Comparison of ENCODE assay signal across 30 cellular contexts in the genomic region with DNA sequence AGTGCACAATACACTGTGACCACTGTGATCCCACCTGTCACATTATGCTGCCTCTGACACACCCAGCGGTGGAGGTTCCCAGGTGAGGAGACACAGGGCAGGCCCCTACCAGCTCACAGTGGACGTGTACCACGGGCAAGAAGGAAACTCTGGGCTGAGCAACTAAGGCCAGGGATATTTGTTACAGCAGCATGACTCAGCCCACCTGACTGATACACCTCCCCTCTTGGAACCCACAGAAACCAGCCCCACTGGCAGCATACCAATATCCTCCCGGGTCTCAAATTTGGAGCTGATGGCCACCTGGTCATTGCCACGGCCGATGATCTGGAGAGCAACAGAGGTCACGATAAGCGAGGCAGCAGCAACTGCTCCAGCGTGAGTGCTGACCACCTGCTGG. TPM values are rescaled to one million over a fixed set of nuclear protein-coding genes. Genes with fewer than 3 reads are reported as not detected.
"Had no signal": no experiment of that assay in that cellular context is flagged by ENCODE, and none has a peak within 500 bp of the region (broad histone marks: within the 10 kb centered on the region; RNA-seq: fewer than 3 reads in every experiment).

No MANE protein-coding gene starts in this region.

- H3K4me3 Mint-ChIP-seq: activated naive CD4-positive, alpha-beta T cell treated with anti-CD3 and anti-CD28 coated beads, Interleukin-2, amount 50 U/mL, for 24 hours; dendritic cell treated with granulocyte-macrophage colony-stimulating factor and Interleukin-4, amounts not matched to agents 40 ng/mL and 50 ng/mL, for 4 days; memory B cell; natural killer cell treated with Interleukin-12 subunit alpha and Interleukin-12 subunit beta and Interleukin-15 and Interleukin-18, amount 100 ng/mL, for 72 hours had no signal

- H3K27ac Mint-ChIP-seq: activated naive CD4-positive, alpha-beta T cell treated with anti-CD3 and anti-CD28 coated beads, Interleukin-2, amount 50 U/mL, for 24 hours; dendritic cell treated with granulocyte-macrophage colony-stimulating factor and Interleukin-4, amounts not matched to agents 40 ng/mL and 50 ng/mL, for 4 days; memory B cell; natural killer cell treated with Interleukin-12 subunit alpha and Interleukin-12 subunit beta and Interleukin-15 and Interleukin-18, amount 100 ng/mL, for 72 hours had no signal

- H3K9me3 Mint-ChIP-seq: activated naive CD4-positive, alpha-beta T cell treated with anti-CD3 and anti-CD28 coated beads, Interleukin-2, amount 50 U/mL, for 24 hours; dendritic cell treated with granulocyte-macrophage colony-stimulating factor and Interleukin-4, amounts not matched to agents 40 ng/mL and 50 ng/mL, for 4 days; memory B cell; natural killer cell treated with Interleukin-12 subunit alpha and Interleukin-12 subunit beta and Interleukin-15 and Interleukin-18, amount 100 ng/mL, for 72 hours had no signal

- ATAC-seq: body of pancreas; heart right ventricle; left colon; natural killer cell treated with Interleukin-12 subunit alpha and Interleukin-12 subunit beta and Interleukin-15 and Interleukin-18, amount 100 ng/mL, for 72 hours; pancreas; psoas muscle; stimulated activated naive CD8-positive, alpha-beta T cell treated with anti-CD3 and anti-CD28 coated beads, Interleukin-15, Interleukin-2, amounts not matched to agents 100 U/mL and 50 U/mL, for 24 hours; upper lobe of right lung had no signal

- H3K36me3 Mint-ChIP-seq: natural killer cell treated with Interleukin-12 subunit alpha and Interleukin-12 subunit beta and Interleukin-15 and Interleukin-18, amount 100 ng/mL, for 72 hours had no signal

- DNase-seq: activated CD4-positive, alpha-beta T cell treated with anti-CD3 and anti-CD28 coated beads for 1 hour; activated CD4-positive, alpha-beta T cell treated with anti-CD3 and anti-CD28 coated beads, Interleukin-2, amount 50 U/mL, for 1 hour; activated gamma-delta T cell treated with Interleukin-2 at 50 U/mL for 16 hours; activated T-cell treated with anti-CD3 and anti-CD28 coated beads, Interleukin-2, amount 50 U/mL, for 1 hour; anterior cingulate cortex; body of pancreas; effector CD4-positive, alpha-beta T cell; erythroblast; foreskin fibroblast; heart right ventricle; left colon; pancreas; psoas muscle; stimulated activated CD4-positive, alpha-beta T cell treated with anti-CD3 and anti-CD28 coated beads, Interleukin-4, amount 100 ng/mL, for 4 hours; stimulated activated naive CD8-positive, alpha-beta T cell treated with anti-CD3 and anti-CD28 coated beads, Interleukin-15, Interleukin-2, amounts not matched to agents 100 U/mL and 50 U/mL, for 24 hours; substantia nigra; T-helper 9 cell; thyroid gland; upper lobe of right lung had no signal

- H3K4me1 ChIP-seq: body of pancreas, heart right ventricle, pancreas, psoas muscle, right atrium auricular region, thyroid gland, upper lobe of right lung had no signal

- H3K27ac ChIP-seq: body of pancreas, heart right ventricle, neutrophil, pancreas, psoas muscle, right atrium auricular region, thyroid gland, upper lobe of right lung had no signal

- FAIRE-seq: endometrium, keratinocyte, pancreas had no signal

- H3K27me3 ChIP-seq: body of pancreas, heart right ventricle, neutrophil, pancreas, right atrium auricular region, thyroid gland, upper lobe of right lung had no signal

- H3K4me1 Mint-ChIP-seq: activated naive CD4-positive, alpha-beta T cell treated with anti-CD3 and anti-CD28 coated beads, Interleukin-2, amount 50 U/mL, for 24 hours; memory B cell had no signal

- H3K27me3 Mint-ChIP-seq: activated naive CD4-positive, alpha-beta T cell treated with anti-CD3 and anti-CD28 coated beads, Interleukin-2, amount 50 U/mL, for 24 hours; dendritic cell treated with granulocyte-macrophage colony-stimulating factor and Interleukin-4, amounts not matched to agents 40 ng/mL and 50 ng/mL, for 4 days; memory B cell; natural killer cell treated with Interleukin-12 subunit alpha and Interleukin-12 subunit beta and Interleukin-15 and Interleukin-18, amount 100 ng/mL, for 72 hours had no signal

- H3K9me3 ChIP-seq: body of pancreas, heart right ventricle, neutrophil, pancreas, psoas muscle, right atrium auricular region, thyroid gland, upper lobe of right lung had no signal

- H3K4me3 ChIP-seq: body of pancreas, heart right ventricle, pancreas, psoas muscle, right atrium auricular region, thyroid gland, upper lobe of right lung had no signal

RNA-seq across cellular contexts. Expression of a gene that starts 14.9 kb away (rescaled TPM):
- total RNA-seq: cardiac septum; left colon; natural killer cell treated with Interleukin-12 subunit alpha and Interleukin-12 subunit beta and Interleukin-15 and Interleukin-18, amount 100 ng/mL, for 72 hours; T-helper 1 cell treated with Interleukin-12 subunit alpha and Interleukin-12 subunit beta and Interleukin-4 antibody, amounts not matched to agents 30 ng/mL and 1 ng/mL, for 36 hours had no signal

RNA-seq across cellular contexts. Expression of a gene that starts 32.7 kb away (rescaled TPM):
- total RNA-seq: body of pancreas; fibroblast of lung; T-helper 1 cell treated with Interleukin-12 subunit alpha and Interleukin-12 subunit beta and Interleukin-4 antibody, amounts not matched to agents 30 ng/mL and 1 ng/mL, for 36 hours had no signal
- polyA plus RNA-seq: fibroblast of lung, keratinocyte had no signal
